Comparison of ENCODE assay signal across 1 cellular context in the genomic region with DNA sequence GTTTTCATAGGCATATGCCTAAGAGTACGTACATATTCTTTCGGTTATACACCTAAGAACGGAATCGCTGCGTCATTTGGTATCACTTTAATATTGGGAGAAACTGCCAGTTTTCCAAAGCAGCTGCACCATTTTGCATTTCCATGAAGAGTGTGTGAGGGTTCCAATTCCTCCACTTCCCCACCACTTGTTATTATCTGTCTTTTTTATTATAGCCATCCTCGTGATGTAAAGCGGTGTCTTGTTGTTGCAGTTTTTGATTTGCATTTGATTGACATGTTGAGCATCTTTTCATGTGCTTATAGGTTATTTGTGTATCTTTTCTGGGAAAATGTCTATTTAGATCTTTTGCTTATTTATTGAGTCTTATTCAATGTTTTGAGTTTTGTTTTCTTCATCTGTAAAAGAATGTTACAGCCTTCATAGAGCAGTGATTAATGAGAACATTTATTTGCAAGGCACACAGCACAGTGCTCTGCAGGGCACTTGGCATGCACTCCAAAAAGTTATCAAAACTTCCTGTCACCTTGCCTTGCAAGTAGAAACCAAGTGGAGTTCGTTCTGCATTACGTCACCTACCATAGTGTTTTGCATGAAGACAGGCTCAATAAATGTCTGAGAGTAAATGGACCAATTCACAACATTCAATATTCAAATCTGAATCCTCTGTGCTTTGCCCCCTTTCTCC.
TF ChIP-seq lines count a peak whose summit lies in the region.

No MANE protein-coding gene starts in this region.

TF ChIP-seq in H1, 55 proteins besides CTCF, POLR2A, EP300 and RAD21:
- TF ChIP-seq JUND (IDR thresholded peaks at IDR 0.05; ENCODE audit: low read length) (no peak), POU5F1 (IDR thresholded peaks at IDR 0.05; ENCODE audit: low read depth, low read length) (no peak), RNF2 (IDR thresholded peaks at IDR 0.05; ENCODE audit: borderline replicate concordance, low read depth, low read length, missing control alignments, poor library complexity, severe bottlenecking) (no peak), YY1 (IDR thresholded peaks at IDR 0.05; ENCODE audit: low read depth, low read length) (no peak), EGR1 (IDR thresholded peaks at IDR 0.05; ENCODE audit: borderline replicate concordance, low read depth, low read length) (no peak), PHF8 (conservative IDR thresholded peaks at IDR 0.05; ENCODE audit: low read depth, low read length) (no peak), MAFK (IDR thresholded peaks at IDR 0.05; ENCODE audit: low read depth, low read length) (no peak), EZH2 (IDR thresholded peaks at IDR 0.05; ENCODE audit: low read depth, low read length, severe bottlenecking) (no peak), TCF12 (IDR thresholded peaks at IDR 0.05; ENCODE audit: low read depth, low read length) (no peak), TAF7 (optimal IDR thresholded peaks at IDR 0.05; ENCODE audit: borderline replicate concordance, low read depth, low read length) (no peak)
- TF ChIP-seq, protein P1, sequence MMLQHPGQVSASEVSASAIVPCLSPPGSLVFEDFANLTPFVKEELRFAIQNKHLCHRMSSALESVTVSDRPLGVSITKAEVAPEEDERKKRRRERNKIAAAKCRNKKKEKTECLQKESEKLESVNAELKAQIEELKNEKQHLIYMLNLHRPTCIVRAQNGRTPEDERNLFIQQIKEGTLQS (IDR thresholded peaks at IDR 0.05; ENCODE audit: insufficient read depth, low read depth, low read length): no peak
